In the genomic region with DNA sequence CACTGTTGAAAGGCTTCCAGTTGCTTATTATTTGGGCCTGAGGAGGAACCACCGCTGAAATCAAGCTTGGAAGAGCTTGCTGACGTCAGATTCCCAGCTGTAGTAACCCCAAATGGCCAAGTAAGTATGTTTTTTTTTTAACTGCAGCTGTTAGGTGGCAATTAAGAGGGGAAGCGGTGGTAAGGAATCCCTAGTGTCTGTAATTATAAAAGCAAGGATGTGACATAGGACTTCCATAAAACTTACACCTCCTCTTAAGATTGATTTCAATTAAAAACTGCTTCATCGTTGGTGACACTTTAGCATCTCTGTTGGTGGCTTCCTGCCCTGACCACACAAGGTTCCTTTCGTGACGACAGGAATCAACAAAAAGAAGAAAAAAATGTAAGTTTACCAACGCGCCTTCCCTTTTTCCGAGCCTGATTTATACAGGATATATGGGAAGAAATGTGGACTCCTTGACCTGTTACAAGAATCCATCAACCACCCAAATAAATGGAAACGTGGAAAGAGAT, we compare ENCODE assay signal across 8 cellular contexts. TPM values are rescaled to one million over a fixed set of nuclear protein-coding genes. Genes with fewer than 3 reads are reported as not detected.
DNase-seq lines count a peak whose midpoint lies in the region; ATAC-seq and TF ChIP-seq lines count a peak whose summit lies in the region.

No MANE protein-coding gene starts in this region.

- peak overlapping the region; percentile 72 for H3K4me3 ChIP-seq in RWPE2 (ENCODE audit: severe bottlenecking)
- peak overlapping the region; percentile 94 for H3K4me3 ChIP-seq in lung
- peak overlapping the region; percentile 93 for H3K4me3 ChIP-seq in suprapubic skin

- WGBS in lung, 2 donors, result 0 to 2% methylated on average over 10 of the region's 10 CpGs
- WGBS in suprapubic skin, result 3% methylated on average over 10 of the region's 10 CpGs

- ATAC-seq in RWPE2 (ENCODE audit: low read depth) (no peak), lung (ENCODE audit: insufficient read depth, low FRiP score) (no peak), GM19035 (IDR thresholded peaks at IDR 0.05; ENCODE audit: unreplicated experiment) (no peak)

- H3K36me3 ChIP-seq in RWPE2 (ENCODE audit: low read depth) (peaks cover under 1% of the 10 kb centered on the region; the same call in 1 of the 2 replicates), lung (ENCODE audit: control insufficient read depth in 2 of 2, insufficient read depth in 2 of 2, low read length in 2 of 2) (no peaks in the 10 kb centered on the region), suprapubic skin (no peaks in the 10 kb centered on the region)

- no peaks in the 10 kb centered on the region for H3K9me3 ChIP-seq in RWPE2 (ENCODE audit: severe bottlenecking)
- H3K9me3 ChIP-seq in lung (ENCODE audit: control insufficient read depth in 2 of 2, insufficient read depth in 1 of 2, low read length in 1 of 2), result no peaks in the 10 kb centered on the region
- no peaks in the 10 kb centered on the region for H3K9me3 ChIP-seq in suprapubic skin

- no peak for TF ChIP-seq POLR2A in suprapubic skin (IDR thresholded peaks at IDR 0.05)

- TF ChIP-seq EP300 in suprapubic skin (IDR thresholded peaks at IDR 0.05), result no peak

- H3K27ac ChIP-seq in RWPE2 (ENCODE audit: poor library complexity, severe bottlenecking) (peak overlapping the region; percentile 67), lung (ENCODE audit: low read depth in 1 of 2, low read length in 1 of 2) (peak overlapping the region; percentile 99), suprapubic skin (peak overlapping the region; percentile 97)

- no peak for TF ChIP-seq CTCF in RWPE2 (IDR thresholded peaks at IDR 0.05; ENCODE audit: poor library complexity, severe bottlenecking)
- TF ChIP-seq CTCF in lung (IDR thresholded peaks at IDR 0.05; ENCODE audit: control extremely low read depth, extremely low read depth), result no peak
- no peak for TF ChIP-seq CTCF in suprapubic skin (IDR thresholded peaks at IDR 0.05)

- H3K4me1 ChIP-seq in RWPE2 (ENCODE audit: insufficient read depth, poor library complexity, severe bottlenecking) (peaks cover 7% of the 10 kb centered on the region), lung (ENCODE audit: control insufficient read depth in 2 of 2, insufficient read depth in 2 of 2, low read length in 2 of 2) (peaks cover 0 to 22% of the 10 kb centered on the region in 2 donors), suprapubic skin (peaks cover 36% of the 10 kb centered on the region)

- DNase-seq in activated T-cell treated with anti-CD3 and anti-CD28 coated beads for 1 hour (ENCODE audit: low read depth) (peak; percentile 13), activated T-cell treated with anti-CD3 and anti-CD28 coated beads for 4 hours (no peak), RWPE2 (ENCODE audit: low spot score) (no peak), lung (ENCODE audit: low spot score) (no peak), suprapubic skin (ENCODE audit: low spot score in 2 of 2) (no peak), amniotic stem cell (lab: John Stamatoyannopoulos, UW) (no peak)
- DNase-seq in central memory CD4-positive, alpha-beta T cell, result peak; percentile 81

- H3K27me3 ChIP-seq in RWPE2 (ENCODE audit: insufficient read depth, poor library complexity, severe bottlenecking), result no peaks in the 10 kb centered on the region
- no peaks in the 10 kb centered on the region for H3K27me3 ChIP-seq in lung (ENCODE audit: control insufficient read depth, insufficient read depth)
- H3K27me3 ChIP-seq in suprapubic skin, result no peaks in the 10 kb centered on the region

RNA-seq across cellular contexts. Expression of gene RELL1, which starts 0.9 kb away (rescaled TPM):
- total RNA-seq in lung (10 to 100 TPM; 33.5 to 47.4 TPM), suprapubic skin (10 to 100 TPM; 56.6 to 88.2 (median 66.7) TPM)
- polyA plus RNA-seq in lung, result 1 to 10 TPM; 1.8 to 7.7 TPM

Comparison
In these comparisons a context has a peak if more than half of its experiments do, and no peak if none do; other contexts are left out.
1. DNase-seq: peak in activated T-cell treated with anti-CD3 and anti-CD28 coated beads for 1 hour (single experiment) and central memory CD4-positive, alpha-beta T cell (single experiment); none in activated T-cell treated with anti-CD3 and anti-CD28 coated beads for 4 hours (single experiment), RWPE2 (single experiment), lung (single experiment), suprapubic skin (0 of 2) and amniotic stem cell (single experiment).
2. Peak in every context shown above with its lines, with median percentiles within 50 percentile points of each other: H3K27ac ChIP-seq and H3K4me3 ChIP-seq.